9 cellular contexts compared by ENCODE assay signal in genomic region chr12:89521348-89522238, GRCh38. TPM values are rescaled to one million over a fixed set of nuclear protein-coding genes. Genes with fewer than 3 reads are reported as not detected.
DNase-seq lines count a peak whose midpoint lies in the region; ATAC-seq, FAIRE-seq and TF ChIP-seq lines count a peak whose summit lies in the region.
"Had no signal": no experiment of that assay in that cellular context is flagged by ENCODE, and none has a peak within 500 bp of the region (broad histone marks: within the 10 kb centered on the region; RNA-seq: fewer than 3 reads in every experiment).

No MANE protein-coding gene starts in this region.

- CTCF ChIA-PET in PC-3 (lab: Charles Lee) = interaction anchor here (0.6 to 1.0 kb wide), 3 partner anchors 13 to 502 kb away, joined by 3 read pairs; no protein-coding TSS in a partner anchor

- intact Hi-C loops in PC-3 (cut with micrococcal nuclease) = loop anchor here (5.0 to 10.0 kb wide), 2 partner anchors 149 to 297 kb away; no protein-coding TSS in a partner anchor
- intact Hi-C loops in pancreas (cut with DNase I) = loop anchor here in 2 of 3 donors (10.0 kb wide), 2 partner anchors 57 to 497 kb away; no protein-coding TSS in a partner anchor
- intact Hi-C loops in left lung (cut with DNase I) = loop anchor here in 1 of 2 donors (10.0 kb wide), 1 partner anchor 477 kb away; no protein-coding TSS in a partner anchor

- H3K79me2 ChIP-seq in PC-3 (ENCODE audit: low read length) = peaks cover 84% of the 10 kb centered on the region

- H3K4me1 ChIP-seq in PC-3 (ENCODE audit: insufficient read depth, low read length) = peaks cover 62% of the 10 kb centered on the region
- H3K4me1 ChIP-seq in duodenal mucosa (ENCODE audit: control insufficient read depth in 1 of 2, insufficient read depth in 2 of 2, low read length in 2 of 2) = peaks cover 24 to 27% of the 10 kb centered on the region in 2 donors
- H3K4me1 ChIP-seq in pancreas = peaks cover 7 to 46% (median 34%) of the 10 kb centered on the region in 3 donors
- peaks cover 14 to 49% of the 10 kb centered on the region in 2 donors for H3K4me1 ChIP-seq in left lung

- H3K4me2 ChIP-seq in PC-3 (ENCODE audit: low read length) = peak overlapping the region; percentile 78

- H2AFZ ChIP-seq in PC-3 (ENCODE audit: low read length) = no peak overlapping the region

- TF ChIP-seq CTCF in PC-3 (conservative IDR thresholded peaks at IDR 0.05; ENCODE audit: low read depth, low read length) = no peak
- TF ChIP-seq CTCF in pancreas (IDR thresholded peaks at IDR 0.05) = no peak
- no peak for TF ChIP-seq CTCF in left lung (IDR thresholded peaks at IDR 0.05)

- peaks cover 13% of the 10 kb centered on the region; the same call in 1 of the 2 replicates for H3K36me3 ChIP-seq in PC-3 (ENCODE audit: low read depth, low read length)
- no peaks in the 10 kb centered on the region for H3K36me3 ChIP-seq in duodenal mucosa (ENCODE audit: control insufficient read depth in 1 of 2, insufficient read depth in 2 of 2, low read length in 2 of 2)
- H3K36me3 ChIP-seq in pancreas = no peaks in the 10 kb centered on the region
- H3K36me3 ChIP-seq in left lung = no peaks in the 10 kb centered on the region

- H3K27ac ChIP-seq in PC-3 (ENCODE audit: low read length) (peak overlapping the region; percentile 59), duodenal mucosa (ENCODE audit: low read depth, low read length) (peak overlapping the region; percentile 4), pancreas (peak overlapping the region in 2 of 4 donors; percentile 15 to 46), left lung (peak overlapping the region in 1 of 2 donors; percentile 5)
- H3K27ac ChIP-seq: VCaP had no signal

- WGBS in pancreas, 2 donors = 63 to 67% methylated on average over 7 of the region's 7 CpGs

- H3K9me3 ChIP-seq in PC-3 (ENCODE audit: low read length) = no peaks in the 10 kb centered on the region
- H3K9me3 ChIP-seq in duodenal mucosa (ENCODE audit: control insufficient read depth in 1 of 2, low read length in 2 of 2) = no peaks in the 10 kb centered on the region
- H3K9me3 ChIP-seq in pancreas = no peaks in the 10 kb centered on the region
- no peaks in the 10 kb centered on the region for H3K9me3 ChIP-seq in left lung

- H3K4me3 ChIP-seq in PC-3 (ENCODE audit: low read length) (peak overlapping the region; percentile 91), duodenal mucosa (ENCODE audit: low read depth in 1 of 2, low read length in 2 of 2) (peak overlapping the region; percentile 77 to 100), pancreas (peak overlapping the region in 3 of 4 donors; percentile 1 to 98 (median 3)), left lung (peak overlapping the region in 1 of 2 donors; percentile 1)

- FAIRE-seq in pancreas (lab: Jason Lieb, UNC) = no peak

- H3K27me3 ChIP-seq in PC-3 (ENCODE audit: low read length) = no peaks in the 10 kb centered on the region
- no peaks in the 10 kb centered on the region for H3K27me3 ChIP-seq in duodenal mucosa (ENCODE audit: control insufficient read depth in 1 of 2, insufficient read depth in 2 of 2, low read length in 2 of 2)
- H3K27me3 ChIP-seq in pancreas = no peaks in the 10 kb centered on the region
- no peaks in the 10 kb centered on the region for H3K27me3 ChIP-seq in left lung

- no peaks in the 10 kb centered on the region for H3K9me2 ChIP-seq in PC-3 (replicated peaks; ENCODE audit: low read length)

- DNase-seq in ELR (ENCODE audit: low read depth) (peak; percentile 33), PC-3 (peak; percentile 67), pancreas (no peak), left lung (no peak), cerebellar nuclear complex (lab: John Stamatoyannopoulos, UW) (no peak)
- DNase-seq: NCI-H748 treated with DMSO at 0.1 percent for 48 hours had no signal

- H4K20me1 ChIP-seq in PC-3 (ENCODE audit: low read length) = no peaks in the 10 kb centered on the region

- H3K9ac ChIP-seq in PC-3 (ENCODE audit: low read length) (peak overlapping the region; percentile 39), duodenal mucosa (ENCODE audit: low read depth in 1 of 2, low read length in 2 of 2) (peak overlapping the region; percentile 35 to 82)

- H3F3A ChIP-seq in PC-3 (ENCODE audit: low read length, unreplicated experiment) = no peaks in the 10 kb centered on the region

- BruUV-seq in PC-3 (replicated peaks; lab: Mats Ljungman, UMichigan) = no TSS peak

- POLR2A ChIA-PET in PC-3 (lab: Charles Lee; ENCODE audit: unreplicated experiment) = interaction anchor here (0.6 to 1.2 kb wide), 3 partner anchors 169 to 1418 kb away, joined by 3 to 6 read pairs (median 4); no protein-coding TSS in a partner anchor

- peak; percentile 16 for ATAC-seq in PC-3
- no peak for ATAC-seq in pancreas
- ATAC-seq in HG03045 (IDR thresholded peaks at IDR 0.05; ENCODE audit: unreplicated experiment) = no peak
- ATAC-seq in left lung = no peak

RNA-seq across cellular contexts. Expression of gene GALNT4, which starts 3.0 kb away (rescaled TPM):
- total RNA-seq in PC-3 (2014; rRNA removed) (6.8 and 8.1 TPM in 2 replicates), pancreas (10 to 100 TPM in 1 of 6 donors, 1 to 10 TPM in 5; 3.2 to 15.8 (median 6.5) TPM), left lung (1 to 10 TPM; 7.8 to 8.9 TPM)
- 1 to 10 TPM; 2.6 to 4.3 TPM for polyA plus RNA-seq in pancreas

RNA-seq across cellular contexts. Expression of gene POC1B, which starts 4.3 kb away (rescaled TPM):
- total RNA-seq in PC-3 (2014; rRNA removed) (21.5 and 25.0 TPM in 2 replicates), pancreas (10 to 100 TPM in 1 of 6 donors, 1 to 10 TPM in 5; 4.3 to 15.5 (median 6.2) TPM), left lung (10 to 100 TPM; 19.5 to 19.8 TPM)
- 1 to 10 TPM; 3.4 to 6.2 TPM for polyA plus RNA-seq in pancreas

Comparison
In these comparisons a context has a peak if more than half of its experiments do, and no peak if none do; other contexts are left out.
1. DNase-seq: peak in ELR (single experiment) and PC-3 (single experiment); none in pancreas (0 of 6), left lung (0 of 2) and cerebellar nuclear complex (0 of 2).